ENCODE assay signal across 21 cellular contexts in the genomic region with DNA sequence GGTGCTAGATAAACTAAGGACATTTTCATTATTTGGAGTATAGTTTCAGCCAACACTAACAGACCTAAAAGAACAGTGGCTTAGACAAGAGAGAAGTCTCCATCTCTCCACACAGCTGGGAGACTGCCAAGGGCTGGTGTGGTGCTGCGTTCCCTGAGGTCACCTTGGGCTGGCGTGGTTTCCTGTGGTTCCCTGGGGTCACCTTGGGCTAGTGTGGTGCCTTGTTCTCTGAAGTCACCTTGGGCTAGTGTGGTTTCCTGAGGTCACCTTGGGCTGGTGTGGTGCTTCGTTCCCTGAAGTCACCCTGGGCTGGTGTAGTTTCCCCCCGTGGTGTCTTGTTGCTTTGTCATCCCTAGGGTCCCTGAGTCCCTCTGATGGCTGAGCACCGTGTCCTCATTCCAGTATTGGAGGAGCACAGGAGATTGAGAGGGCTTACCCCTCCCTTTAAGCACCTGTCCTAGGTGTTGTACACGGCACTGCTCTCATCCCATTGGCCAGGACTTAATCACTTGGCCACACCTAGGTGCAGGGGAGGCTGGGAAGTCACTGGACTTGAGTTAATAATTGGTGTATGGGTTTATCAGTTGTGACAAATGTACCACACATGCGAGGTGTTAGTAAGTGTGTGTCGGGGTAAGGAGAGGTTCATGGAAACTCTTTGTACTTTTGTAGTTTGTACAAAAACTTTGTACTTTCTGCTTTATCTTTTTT. TPM values are rescaled to one million over a fixed set of nuclear protein-coding genes. Genes with fewer than 3 reads are reported as not detected.
"Had no signal": no experiment of that assay in that cellular context is flagged by ENCODE, and none has a peak within 500 bp of the region (broad histone marks: within the 10 kb centered on the region; RNA-seq: fewer than 3 reads in every experiment).

No MANE protein-coding gene starts in this region.

- DNase-seq: activated B cell treated with CpG ODN at 0.5 μM for 24 hours; activated CD4-positive, alpha-beta memory T cell treated with anti-CD3 and anti-CD28 coated beads for 36 hours; activated CD4-positive, alpha-beta T cell treated with anti-CD3 and anti-CD28 coated beads for 4 hours; activated naive CD4-positive, alpha-beta T cell treated with anti-CD3 and anti-CD28 coated beads, Interleukin-2, amount 10 ng/mL, durations not matched to agents 7 days and 5 days; activated naive CD8-positive, alpha-beta T cell treated with anti-CD3 and anti-CD28 coated beads, Interleukin-2, amount 50 U/mL, for 24 hours; activated T-cell treated with anti-CD3 and anti-CD28 coated beads, Interleukin-2, amount 50 U/mL, for 1 hour; aorta; brain microvascular endothelial cell; cortex of kidney; effector CD4-positive, alpha-beta T cell; gastrocnemius medialis; head of caudate nucleus; mesendoderm; nucleus accumbens; retina; SW 1271; T-helper 2 cell; transverse colon had no signal

- H3K4me3 ChIP-seq: gastrocnemius medialis, suprapubic skin, transverse colon, vagina had no signal

- ATAC-seq: activated naive CD8-positive, alpha-beta T cell treated with anti-CD3 and anti-CD28 coated beads, Interleukin-2, amount 50 U/mL, for 24 hours; esophagus mucosa; gastrocnemius medialis had no signal

RNA-seq across cellular contexts. Expression of a gene that starts 46.6 kb away (rescaled TPM):
- total RNA-seq: vagina had no signal
